ENCODE assay signal across 13 cellular contexts in genomic region chr4:2487632-2488031, GRCh38. TPM values are rescaled to one million over a fixed set of nuclear protein-coding genes. Genes with fewer than 3 reads are reported as not detected.
DNase-seq lines count a peak whose midpoint lies in the region; ATAC-seq, FAIRE-seq and TF ChIP-seq lines count a peak whose summit lies in the region.
"Had no signal": no experiment of that assay in that cellular context is flagged by ENCODE, and none has a peak within 500 bp of the region (broad histone marks: within the 10 kb centered on the region; RNA-seq: fewer than 3 reads in every experiment).

No MANE protein-coding gene starts in this region.

- RAD21 ChIA-PET in GM12878 (lab: Charles Lee; ENCODE audit: unreplicated experiment): interaction anchor here (1.0 to 8.0 kb wide), 4 partner anchors 9 to 75 kb away, joined by 3 to 51 read pairs (median 8); partner anchors contain the start of genes FAM193A and RNF4

- ATAC-seq in GM19395 (IDR thresholded peaks at IDR 0.05; ENCODE audit: unreplicated experiment) (peak; percentile 66), HG03066 (IDR thresholded peaks at IDR 0.05; ENCODE audit: low read depth, unreplicated experiment) (peak; percentile 67), GM12878 (peak; percentile 81)
- ATAC-seq: PC-3 had no signal

- WGBS in GM12878 (ENCODE audit: insufficient coverage, insufficient replicate concordance, low lambda C conversion rate, missing lambda C conversion rate): 5% methylated on average over 6 of the region's 6 CpGs

- H3K9ac ChIP-seq in GM12878 (ENCODE audit: control insufficient read depth, insufficient read depth, low read length): peak overlapping the region; percentile 2; the same call in 1 of the 2 replicates

- H3K9me3 ChIP-seq in GM12878 (replicated peaks; ENCODE audit: control insufficient read depth, insufficient read depth, low read length): no peaks in the 10 kb centered on the region

- intact Hi-C loops in GM12878 (cut with micrococcal nuclease; ENCODE audit: unreplicated experiment): no loop called here

- H3K4me3 ChIP-seq in GM12878: no peak overlapping the region; the same call in 1 of the 2 replicates

- POLR2A ChIA-PET in GM12878 (lab: Charles Lee): interaction anchor here (0.5 to 9.1 kb wide), 4 partner anchors 9 to 416 kb away, joined by 4 to 80 read pairs (median 6); partner anchors contain the start of gene RNF4

- in situ Hi-C loops in GM12878 (cut with MboI): no loop called here

- peaks cover 90% of the 10 kb centered on the region for H3K79me2 ChIP-seq in GM12878 (ENCODE audit: control insufficient read depth, insufficient read depth, low read length)

- no peak for TF ChIP-seq CTCF in GM10266 (IDR thresholded peaks at IDR 0.05; ENCODE audit: control insufficient read depth, insufficient read depth, low read depth, missing control alignments)
- TF ChIP-seq CTCF in GM12878 (IDR thresholded peaks at IDR 0.05 in 2 of 3, conservative IDR thresholded peaks at IDR 0.05 in 1 of 3; ENCODE audit: control insufficient read depth in 2 of 3, extremely low read depth in 1 of 3, insufficient read depth in 1 of 3, low read depth in 3 of 3, low read length in 3 of 3): no peak

- H3K4me1 ChIP-seq in GM12878 (ENCODE audit: control insufficient read depth, insufficient read depth, low read length): peaks cover 57% of the 10 kb centered on the region

- peak; percentile 68 for DNase-seq in GM10266 (ENCODE audit: extremely low spot score)
- DNase-seq in GM12878 (ENCODE audit: low read depth, low spot score): no peak
- DNase-seq in cortex of kidney (lab: John Stamatoyannopoulos, UW): no peak
- no peak for DNase-seq in pons (ENCODE audit: low spot score)
- no peak for DNase-seq in NCI-H774 (lab: John Stamatoyannopoulos, UW)
- DNase-seq in NCI-H146 (lab: John Stamatoyannopoulos, UW): no peak
- DNase-seq: activated CD4-positive, alpha-beta T cell treated with anti-CD3 and anti-CD28 coated beads for 48 hours; DMS53; GOT3; nephron progenitor cell; PC-3 had no signal

- peak overlapping the region; percentile 31 for H3K4me2 ChIP-seq in GM12878 (ENCODE audit: control insufficient read depth, insufficient read depth)

- FAIRE-seq in GM12878 (lab: Jason Lieb, UNC): no peak

- H4K20me1 ChIP-seq in GM12878 (ENCODE audit: control insufficient read depth, insufficient read depth): peaks cover 38% of the 10 kb centered on the region

- no peak for TF ChIP-seq EP300 in GM12878 (IDR thresholded peaks at IDR 0.05; ENCODE audit: borderline replicate concordance in 1 of 2, control insufficient read depth in 1 of 2, low read depth in 2 of 2, low read length in 2 of 2)

- SMC1A ChIA-PET in GM12878 (lab: Charles Lee; ENCODE audit: uncharacterized antibody, unreplicated experiment): interaction anchor here (0.7 to 12.4 kb wide), 7 partner anchors 8 to 225 kb away, joined by 3 to 113 read pairs (median 4); partner anchors contain the start of gene RNF4

- H3K27ac ChIP-seq in GM12878 (ENCODE audit: control insufficient read depth, insufficient read depth): peak overlapping the region; percentile 22; the same call in 1 of the 2 replicates

- no TSS peak for BruUV-seq in GM12878 (replicated peaks; lab: Mats Ljungman, UMichigan)

- H2AFZ ChIP-seq in GM12878 (ENCODE audit: control insufficient read depth, low read depth, low read length): no peak overlapping the region

- CTCF ChIA-PET in GM12878 (lab: Yijun Ruan, JAX): interaction anchor here (0.9 to 1.5 kb wide), 5 partner anchors 10 to 48 kb away, joined by 3 to 4 read pairs (median 3); no protein-coding TSS in a partner anchor

- no peak for TF ChIP-seq POLR2A in GM12878 (IDR thresholded peaks at IDR 0.05; ENCODE audit: low read depth, low read length)

- peak; percentile 10; the same call in 1 of the 2 replicates for TF ChIP-seq RAD21 in GM12878 (IDR thresholded peaks at IDR 0.05; ENCODE audit: insufficient read depth, low read depth, low read length)

- no peaks in the 10 kb centered on the region for H3K27me3 ChIP-seq in GM12878 (replicated peaks in 1 of 2; ENCODE audit: control insufficient read depth in 2 of 2, insufficient read depth in 2 of 2, low read length in 1 of 2)

- H3K36me3 ChIP-seq in GM12878 (ENCODE audit: control insufficient read depth in 2 of 2, insufficient read depth in 2 of 2, low read length in 1 of 2): peaks cover 23 to 34% of the 10 kb centered on the region in 2 experiments

TF ChIP-seq in GM12878, 131 proteins besides CTCF, POLR2A, EP300 and RAD21 (continues in another document):
- TF ChIP-seq FOXK2 (IDR thresholded peaks at IDR 0.05) (no peak), IRF4 (IDR thresholded peaks at IDR 0.05; ENCODE audit: low read depth, low read length) (no peak), ZBTB40 (IDR thresholded peaks at IDR 0.05; ENCODE audit: borderline replicate concordance) (no peak), PKNOX1 (IDR thresholded peaks at IDR 0.05) (no peak), POLR2AphosphoS5 (IDR thresholded peaks at IDR 0.05; ENCODE audit: low read length) (no peak), TARDBP (IDR thresholded peaks at IDR 0.05; ENCODE audit: borderline replicate concordance) (no peak)

RNA-seq across cellular contexts. Expression of gene RNF4, which starts 18.7 kb away (rescaled TPM):
- total RNA-seq in GM12878 (2013; cell fraction: nucleolus; rRNA removed): 173 and 195 TPM in 2 replicates
- 64.3 and 66.3 TPM in 2 replicates for total RNA-seq in GM12878 (2014; rRNA removed)
- 65.0 and 68.2 TPM in 2 replicates for total RNA-seq in GM12878 (2014; rRNA removed; fragmentation: Illumina TruSeq; extraction: Trizol)
- 81.2 and 82.0 TPM in 2 replicates for total RNA-seq in GM12878 (2021)
- 41.0 TPM for polyA plus RNA-seq in GM12878 (2011; ENCODE audit: low read depth)
- 108 and 145 TPM in 2 replicates for polyA plus RNA-seq in GM12878 (2011; rRNA removed)
- 114 and 133 TPM in 2 replicates for polyA plus RNA-seq in GM12878 (2011; cell fraction: cytosol; rRNA removed)
- 80.2 and 87.1 TPM in 2 replicates for polyA plus RNA-seq in GM12878 (2011; cell fraction: nucleus; rRNA removed)
- 58.2 and 59.6 TPM in 2 replicates for polyA plus RNA-seq in GM12878 (2012)
- polyA plus RNA-seq in GM12878 (2014; fragmentation: Illumina TruSeq; extraction: Trizol): 85.4 and 87.7 TPM in 2 replicates
- 10 to 100 TPM; 34.9 to 53.2 TPM for polyA plus RNA-seq in GM12878 (2014; fragmentation: Nextera tagmentation; extraction: Ambion mirVana)
- 69.8 and 70.9 TPM in 2 replicates for polyA plus RNA-seq in GM12878 (2014; rRNA removed)
- 10 to 100 TPM; 81.4 to 87.5 TPM for polyA plus RNA-seq in GM12878 (2016; fragmentation: Nextera tagmentation; extraction: Ambion mirVana)
- 120 and 122 TPM in 2 replicates for polyA minus RNA-seq in GM12878 (2011; rRNA and poly(A)+ RNA removed)
- polyA minus RNA-seq in GM12878 (2011; cell fraction: cytosol; rRNA and poly(A)+ RNA removed): 52.4 and 63.9 TPM in 2 replicates
- 64.7 and 74.7 TPM in 2 replicates for polyA minus RNA-seq in GM12878 (2011; cell fraction: nucleus; rRNA and poly(A)+ RNA removed)

RNA-seq across cellular contexts. Expression of gene FAM193A, which starts 48.8 kb away (rescaled TPM):
- 80.1 and 89.1 TPM in 2 replicates for total RNA-seq in GM12878 (2013; cell fraction: nucleolus; rRNA removed)
- total RNA-seq in GM12878 (2014; rRNA removed) (9.3 and 9.8 TPM in 2 replicates), GM12878 (2014; rRNA removed; fragmentation: Illumina TruSeq; extraction: Trizol) (8.6 and 8.9 TPM in 2 replicates), GM12878 (2021) (22.2 and 23.3 TPM in 2 replicates)
- 8.2 TPM for polyA plus RNA-seq in GM12878 (2011; ENCODE audit: low read depth)
- polyA plus RNA-seq in GM12878 (2011; rRNA removed) (3.7 and 5.1 TPM in 2 replicates), GM12878 (2014; fragmentation: Illumina TruSeq; extraction: Trizol) (8.5 and 12.4 TPM in 2 replicates), GM12878 (2014; fragmentation: Nextera tagmentation; extraction: Ambion mirVana) (under 1 TPM; 0.52 to 0.91 TPM), GM12878 (2014; rRNA removed) (8.6 and 10.3 TPM in 2 replicates), GM12878 (2016; fragmentation: Nextera tagmentation; extraction: Ambion mirVana) (1 to 10 TPM; 5.3 to 6.1 TPM)
- polyA plus RNA-seq in GM12878 (2011; cell fraction: cytosol; rRNA removed): 7.5 and 9.4 TPM in 2 replicates
- 15.9 and 22.4 TPM in 2 replicates for polyA plus RNA-seq in GM12878 (2011; cell fraction: nucleus; rRNA removed)
- 13.2 and 14.7 TPM in 2 replicates for polyA plus RNA-seq in GM12878 (2012)
- polyA minus RNA-seq in GM12878 (2011; rRNA and poly(A)+ RNA removed): 15.6 and 20.9 TPM in 2 replicates
- 11.9 and 12.1 TPM in 2 replicates for polyA minus RNA-seq in GM12878 (2011; cell fraction: cytosol; rRNA and poly(A)+ RNA removed)
- 16.8 and 30.8 TPM in 2 replicates for polyA minus RNA-seq in GM12878 (2011; cell fraction: nucleus; rRNA and poly(A)+ RNA removed)
